ENCODE assay signal across 12 cellular contexts in genomic region chr5:132102101-132102701, GRCh38. TPM values are rescaled to one million over a fixed set of nuclear protein-coding genes. Genes with fewer than 3 reads are reported as not detected.
DNase-seq lines count a peak whose midpoint lies in the region; ATAC-seq and TF ChIP-seq lines count a peak whose summit lies in the region.
"Had no signal": no experiment of that assay in that cellular context is flagged by ENCODE, and none has a peak within 500 bp of the region (broad histone marks: within the 10 kb centered on the region; RNA-seq: fewer than 3 reads in every experiment).

No MANE protein-coding gene starts in this region.

- CTCF ChIA-PET in PC-3 (lab: Charles Lee) (no interaction called here), GM10248 (lab: Yijun Ruan, JAX) (interaction anchor here (0.6 to 2.8 kb wide), 10 partner anchors 10 to 267 kb away, joined by 3 to 11 read pairs (median 3); partner anchors contain the start of genes CSF2 and SLC22A5)

- no peak for TF ChIP-seq CTCF in PC-3 (conservative IDR thresholded peaks at IDR 0.05; ENCODE audit: low read depth, low read length)
- TF ChIP-seq CTCF in lower lobe of right lung (IDR thresholded peaks at IDR 0.05) = no peak
- no peak for TF ChIP-seq CTCF in GM10248 (IDR thresholded peaks at IDR 0.05; ENCODE audit: control extremely low read depth, extremely low read depth, low read depth, missing control alignments)
- TF ChIP-seq CTCF in chondrocyte (IDR thresholded peaks at IDR 0.05) = no peak

- no peaks in the 10 kb centered on the region for H3K9me2 ChIP-seq in PC-3 (replicated peaks; ENCODE audit: low read length)

- ATAC-seq in PC-3 (peak; percentile 45), lower lobe of right lung (no peak), HG03565 (IDR thresholded peaks at IDR 0.05; ENCODE audit: unreplicated experiment) (no peak)
- peak; percentile 17 to 25 for ATAC-seq in activated T-cell treated with anti-CD3 and anti-CD28 coated beads, Interleukin-2, amount 50 U/mL, for 4 hours
- ATAC-seq: naive thymus-derived CD8-positive, alpha-beta T cell had no signal

- no peaks in the 10 kb centered on the region for H3K9me3 ChIP-seq in BLaER1 treated with 17β-estradiol and CSF1 and Interleukin-3, amounts not matched to agents 10 nM and 100 nM (replicated peaks in 1 of 11)
- H3K9me3 ChIP-seq in PC-3 (ENCODE audit: low read length) (no peaks in the 10 kb centered on the region), lower lobe of right lung (no peaks in the 10 kb centered on the region)

- no peaks in the 10 kb centered on the region for H3K9me3 Mint-ChIP-seq in activated T-cell treated with anti-CD3 and anti-CD28 coated beads, Interleukin-2, amount 50 U/mL, for 4 hours
- H3K9me3 Mint-ChIP-seq in chondrocyte (ENCODE audit: low read depth) = no peaks in the 10 kb centered on the region
- H3K9me3 Mint-ChIP-seq: naive thymus-derived CD8-positive, alpha-beta T cell had no signal

- H3K4me1 ChIP-seq in BLaER1 treated with 17β-estradiol and CSF1 and Interleukin-3, amounts not matched to agents 10 nM and 100 nM = peaks cover 38 to 68% (median 62%) of the 10 kb centered on the region in 10 experiments
- peaks cover 50% of the 10 kb centered on the region for H3K4me1 ChIP-seq in PC-3 (ENCODE audit: insufficient read depth, low read length)
- H3K4me1 ChIP-seq in lower lobe of right lung = peaks cover 20% of the 10 kb centered on the region

- no peak overlapping the region for H2AFZ ChIP-seq in PC-3 (ENCODE audit: low read length)

- peak overlapping the region in 8 of 11 experiments; percentile 66 to 86 (median 76); a peak in 14 of 22 replicates for H3K27ac ChIP-seq in BLaER1 treated with 17β-estradiol and CSF1 and Interleukin-3, amounts not matched to agents 10 nM and 100 nM
- peak overlapping the region; percentile 96 for H3K27ac ChIP-seq in PC-3 (ENCODE audit: low read length)
- H3K27ac ChIP-seq in lower lobe of right lung = peak overlapping the region; percentile 59
- H3K27ac ChIP-seq: dorsolateral prefrontal cortex had no signal

- H3K36me3 Mint-ChIP-seq in activated T-cell treated with anti-CD3 and anti-CD28 coated beads, Interleukin-2, amount 50 U/mL, for 4 hours (ENCODE audit: insufficient read depth) = no peaks in the 10 kb centered on the region
- no peaks in the 10 kb centered on the region for H3K36me3 Mint-ChIP-seq in chondrocyte (ENCODE audit: low read depth)
- H3K36me3 Mint-ChIP-seq: naive thymus-derived CD8-positive, alpha-beta T cell had no signal

- POLR2A ChIA-PET in PC-3 (lab: Charles Lee; ENCODE audit: unreplicated experiment) (no interaction called here), GM10248 (lab: Yijun Ruan, JAX) (no interaction called here)

- peaks cover 0 to 52% (median 0%) of the 10 kb centered on the region in 11 experiments; a peak in 3 of 22 replicates for H4K20me1 ChIP-seq in BLaER1 treated with 17β-estradiol and CSF1 and Interleukin-3, amounts not matched to agents 10 nM and 100 nM
- H4K20me1 ChIP-seq in PC-3 (ENCODE audit: low read length) = no peaks in the 10 kb centered on the region

- H3K4me3 Mint-ChIP-seq in activated T-cell treated with anti-CD3 and anti-CD28 coated beads, Interleukin-2, amount 50 U/mL, for 4 hours = peak overlapping the region; percentile 57
- no peak overlapping the region for H3K4me3 Mint-ChIP-seq in chondrocyte (ENCODE audit: unreplicated experiment)

- H3K4me3 ChIP-seq in BLaER1 treated with 17β-estradiol and CSF1 and Interleukin-3, amounts not matched to agents 10 nM and 100 nM = 0 out of 20 replicates have a peak overlapping the region, but pooled peaks of 1 of the 10 experiments have one; percentile 7
- no peak overlapping the region for H3K4me3 ChIP-seq in PC-3 (ENCODE audit: low read length)
- H3K4me3 ChIP-seq in lower lobe of right lung = no peak overlapping the region
- H3K4me3 ChIP-seq: dorsolateral prefrontal cortex had no signal

- H3K4me2 ChIP-seq in BLaER1 treated with 17β-estradiol and CSF1 and Interleukin-3, amounts not matched to agents 10 nM and 100 nM = peak overlapping the region; percentile 71 to 97 (median 91); a peak in 21 of 22 replicates
- H3K4me2 ChIP-seq in PC-3 (ENCODE audit: low read length) = peak overlapping the region; percentile 59

- H3K27me3 ChIP-seq in BLaER1 treated with 17β-estradiol and CSF1 and Interleukin-3, amounts not matched to agents 10 nM and 100 nM = peaks cover 0 to 87% (median 0%) of the 10 kb centered on the region in 11 experiments; a peak in 7 of 22 replicates
- H3K27me3 ChIP-seq in PC-3 (ENCODE audit: low read length) (no peaks in the 10 kb centered on the region), lower lobe of right lung (ENCODE audit: low read depth) (no peaks in the 10 kb centered on the region)
- H3K27me3 ChIP-seq: dorsolateral prefrontal cortex had no signal

- peak overlapping the region in 1 of 11 experiments; percentile 70; a peak in 1 of 22 replicates for H3K9ac ChIP-seq in BLaER1 treated with 17β-estradiol and CSF1 and Interleukin-3, amounts not matched to agents 10 nM and 100 nM
- H3K9ac ChIP-seq in PC-3 (ENCODE audit: low read length) = peak overlapping the region; percentile 84

- no TSS peak for BruUV-seq in PC-3 (replicated peaks; lab: Mats Ljungman, UMichigan)

- peaks cover 83% of the 10 kb centered on the region for H3K4me1 Mint-ChIP-seq in activated T-cell treated with anti-CD3 and anti-CD28 coated beads, Interleukin-2, amount 50 U/mL, for 4 hours (ENCODE audit: low read depth)
- peaks cover 32% of the 10 kb centered on the region for H3K4me1 Mint-ChIP-seq in chondrocyte (ENCODE audit: low read depth)

- intact Hi-C loops in PC-3 (cut with micrococcal nuclease) (loop anchor here (1.0 to 2.0 kb wide), 2 partner anchors 8 to 29 kb away; partner anchors contain the start of gene CSF2), lower lobe of right lung (cut with DNase I) (no loop called here)

- H3K79me2 ChIP-seq in PC-3 (ENCODE audit: low read length) = no peaks in the 10 kb centered on the region

- no peaks in the 10 kb centered on the region for H3K27me3 Mint-ChIP-seq in activated T-cell treated with anti-CD3 and anti-CD28 coated beads, Interleukin-2, amount 50 U/mL, for 4 hours (ENCODE audit: low read depth)
- no peaks in the 10 kb centered on the region for H3K27me3 Mint-ChIP-seq in chondrocyte (ENCODE audit: low read depth)
- H3K27me3 Mint-ChIP-seq: naive thymus-derived CD8-positive, alpha-beta T cell had no signal

- DNase-seq in PC-3 (peak; percentile 80), lower lobe of right lung (no peak), COLO668 (lab: John Stamatoyannopoulos, UW; ENCODE audit: unreplicated experiment) (no peak), GM10248 (ENCODE audit: extremely low spot score) (no peak), chondrocyte (ENCODE audit: low spot score) (no peak)
- no peak for DNase-seq in activated T-cell treated with anti-CD3 and anti-CD28 coated beads, Interleukin-2, amount 50 U/mL, for 4 hours
- DNase-seq: dorsolateral prefrontal cortex; GOT3; naive thymus-derived CD8-positive, alpha-beta T cell; NCI-H446 treated with DMSO at 0.1 percent for 48 hours had no signal

- no peak overlapping the region for H3K27ac Mint-ChIP-seq in chondrocyte (ENCODE audit: unreplicated experiment)

- no peaks in the 10 kb centered on the region for H3K36me3 ChIP-seq in BLaER1 treated with 17β-estradiol and CSF1 and Interleukin-3, amounts not matched to agents 10 nM and 100 nM
- H3K36me3 ChIP-seq in PC-3 (ENCODE audit: low read depth, low read length) (no peaks in the 10 kb centered on the region), lower lobe of right lung (no peaks in the 10 kb centered on the region)

- peaks cover 6% of the 10 kb centered on the region for H3F3A ChIP-seq in PC-3 (ENCODE audit: low read length, unreplicated experiment)

RNA-seq across cellular contexts. Expression of gene CSF2, which starts 28.6 kb away (rescaled TPM):
- 69.9 and 93.6 TPM in 2 replicates for total RNA-seq in PC-3 (2014; rRNA removed)
- 100 to 1,000 TPM; 130 to 283 (median 277) TPM for total RNA-seq in activated T-cell treated with anti-CD3 and anti-CD28 coated beads, Interleukin-2, amount 50 U/mL, for 4 hours
- 3.9 TPM for total RNA-seq in lower lobe of right lung
- total RNA-seq in chondrocyte = not detected in 3 replicates
- total RNA-seq: dorsolateral prefrontal cortex; naive thymus-derived CD8-positive, alpha-beta T cell had no signal

RNA-seq across cellular contexts. Expression of gene IL3, which starts 41.7 kb away (rescaled TPM):
- total RNA-seq in PC-3 (2014; rRNA removed) (not detected in 2 replicates), lower lobe of right lung (not detected), chondrocyte (not detected in 3 replicates)
- total RNA-seq in activated T-cell treated with anti-CD3 and anti-CD28 coated beads, Interleukin-2, amount 50 U/mL, for 4 hours = 100 to 1,000 TPM in 2 of 3 donors, 10 to 100 TPM in 1; 94.6 to 152 (median 138) TPM
- total RNA-seq: dorsolateral prefrontal cortex; naive thymus-derived CD8-positive, alpha-beta T cell had no signal

Comparison
In these comparisons a context has a peak if more than half of its experiments do, and no peak if none do; other contexts are left out.
1. ATAC-seq: peak in PC-3 (single experiment) and activated T-cell treated with anti-CD3 and anti-CD28 coated beads, Interleukin-2, amount 50 U/mL, for 4 hours (2 of 2); none in lower lobe of right lung (0 of 2) and HG03565 (single experiment).
2. RNA of gene CSF2, which starts 28.6 kb away (total RNA-seq): 130 to 283 TPM in activated T-cell treated with anti-CD3 and anti-CD28 coated beads, Interleukin-2, amount 50 U/mL, for 4 hours and 69.9 to 93.6 TPM in PC-3; 3.9 TPM in lower lobe of right lung (single experiment) and not detected in chondrocyte; every median in the first group is over 10 times any median in the second.
3. RNA of gene IL3, which starts 41.7 kb away (total RNA-seq): 94.6 to 152 TPM in activated T-cell treated with anti-CD3 and anti-CD28 coated beads, Interleukin-2, amount 50 U/mL, for 4 hours; not detected in PC-3, not detected in lower lobe of right lung (single experiment) and not detected in chondrocyte; every median in the first group is over 10 times any median in the second.
4. Peak in every context shown above with its lines, with median percentiles within 50 percentile points of each other: H3K27ac ChIP-seq.